Comparison of ENCODE assay signal across 17 cellular contexts in genomic region chr6:144878577-144878976, GRCh38.
DNase-seq lines count a peak whose midpoint lies in the region; ATAC-seq and TF ChIP-seq lines count a peak whose summit lies in the region.
"Had no signal": no experiment of that assay in that cellular context is flagged by ENCODE, and none has a peak within 500 bp of the region (broad histone marks: within the 10 kb centered on the region; RNA-seq: fewer than 3 reads in every experiment).

No MANE protein-coding gene starts in this region.

- TF ChIP-seq CTCF in BE2C (IDR thresholded peaks at IDR 0.05; ENCODE audit: low read depth, low read length) (no peak), HEK293 (tag by site-specific recombination; IDR thresholded peaks at IDR 0.05) (no peak), SK-N-SH (IDR thresholded peaks at IDR 0.05) (no peak), testis (IDR thresholded peaks at IDR 0.05) (no peak)
- no peak for TF ChIP-seq CTCF in CD8-positive, alpha-beta T cell (IDR thresholded peaks at IDR 0.05)

- TF ChIP-seq EP300 in SK-N-SH (IDR thresholded peaks at IDR 0.05; ENCODE audit: borderline replicate concordance in 1 of 2, low read depth in 1 of 2, low read length in 1 of 2) = peak in 1 of 2 experiments; percentile 91; a peak in 2 of 4 replicates

- H3K4me3 ChIP-seq in BE2C (ENCODE audit: low read depth, low read length) (peak overlapping the region; percentile 23), HEK293 (ENCODE audit: low read depth, low read length) (no peak overlapping the region), SK-N-SH (ENCODE audit: low read depth in 2 of 2, low read length in 1 of 2) (no peak overlapping the region), testis (no peak overlapping the region)
- no peak overlapping the region for H3K4me3 ChIP-seq in CD8-positive, alpha-beta T cell (ENCODE audit: low read depth, low read length)

- no peak overlapping the region for H3K4me2 ChIP-seq in SK-N-SH

- H3K4me3 Mint-ChIP-seq in CD8-positive, alpha-beta T cell = no peak overlapping the region
- H3K4me3 Mint-ChIP-seq: CD4-positive, CD25-positive, alpha-beta regulatory T cell had no signal

- no peak overlapping the region for H3K9ac ChIP-seq in SK-N-SH

- H3K9me3 Mint-ChIP-seq in CD8-positive, alpha-beta T cell = no peaks in the 10 kb centered on the region

- H3K36me3 Mint-ChIP-seq in CD8-positive, alpha-beta T cell = no peaks in the 10 kb centered on the region
- H3K36me3 Mint-ChIP-seq: CD4-positive, CD25-positive, alpha-beta regulatory T cell had no signal

- no peaks in the 10 kb centered on the region for H3F3A ChIP-seq in SK-N-SH (replicated peaks; ENCODE audit: insufficient read depth)

- CTCF ChIA-PET in HEK293 (lab: Yijun Ruan, JAX) (no interaction called here), SK-N-SH (lab: Yijun Ruan, JAX) (interaction anchor here (0.6 to 1.5 kb wide), 4 partner anchors 54 to 295 kb away, joined by 3 to 4 read pairs (median 3); no protein-coding TSS in a partner anchor)
- CTCF ChIA-PET in CD8-positive, alpha-beta T cell (lab: Charles Lee) = interaction anchor here (0.9 kb wide), 1 partner anchor 8 kb away, joined by 3 read pairs; no protein-coding TSS in a partner anchor

- H3K36me3 ChIP-seq in BE2C (no peaks in the 10 kb centered on the region), HEK293 (ENCODE audit: control insufficient read depth in 2 of 2, insufficient read depth in 1 of 2, low read length in 2 of 2) (no peaks in the 10 kb centered on the region), SK-N-SH (replicated peaks in 1 of 2; ENCODE audit: control insufficient read depth in 1 of 2, insufficient read depth in 2 of 2, low read length in 1 of 2) (no peaks in the 10 kb centered on the region), testis (ENCODE audit: low read depth, missing control alignments) (no peaks in the 10 kb centered on the region)
- no peaks in the 10 kb centered on the region for H3K36me3 ChIP-seq in CD8-positive, alpha-beta T cell (ENCODE audit: insufficient read depth, low read length)

- peaks cover 24% of the 10 kb centered on the region for H3K27me3 Mint-ChIP-seq in CD8-positive, alpha-beta T cell (ENCODE audit: low read depth)

- H3K4me1 Mint-ChIP-seq in CD8-positive, alpha-beta T cell (ENCODE audit: low read depth) = no peaks in the 10 kb centered on the region
- H3K4me1 Mint-ChIP-seq: CD4-positive, CD25-positive, alpha-beta regulatory T cell had no signal

- no peak for TF ChIP-seq POLR2A in testis (IDR thresholded peaks at IDR 0.05)

- H3K9me3 ChIP-seq in BE2C (no peaks in the 10 kb centered on the region), HEK293 (ENCODE audit: control insufficient read depth, insufficient read depth, low read depth, low read length) (no peaks in the 10 kb centered on the region), SK-N-SH (no peaks in the 10 kb centered on the region), testis (no peaks in the 10 kb centered on the region)
- no peaks in the 10 kb centered on the region for H3K9me3 ChIP-seq in CD8-positive, alpha-beta T cell (ENCODE audit: low read length)

- no peak for ATAC-seq in CD8-positive, alpha-beta T cell
- ATAC-seq: HepG2, Right ventricle myocardium inferior had no signal

- H2AFZ ChIP-seq in SK-N-SH (ENCODE audit: low read depth) = no peak overlapping the region

- no peak overlapping the region for H3K27ac Mint-ChIP-seq in CD8-positive, alpha-beta T cell
- H3K27ac Mint-ChIP-seq: CD4-positive, CD25-positive, alpha-beta regulatory T cell had no signal

- no peak overlapping the region for H3K27ac ChIP-seq in HEK293 (ENCODE audit: extremely low read depth, low read depth, low read length)
- H3K27ac ChIP-seq in SK-N-SH (ENCODE audit: low read depth in 2 of 2, low read length in 1 of 2) = peak overlapping the region in 1 of 2 experiments; percentile 87; a peak in 2 of 4 replicates
- H3K27ac ChIP-seq in testis = no peak overlapping the region
- no peak overlapping the region for H3K27ac ChIP-seq in CD8-positive, alpha-beta T cell (ENCODE audit: low read depth, low read length)

- peak; percentile 92 for DNase-seq in BE2C
- peak; percentile 80 for DNase-seq in NCI-H2227 (lab: John Stamatoyannopoulos, UW; ENCODE audit: unreplicated experiment)
- peak; percentile 38 for DNase-seq in SK-N-SH
- no peak for DNase-seq in testis
- no peak for DNase-seq in CD8-positive, alpha-beta T cell
- DNase-seq in NK-92 (lab: John Stamatoyannopoulos, UW; ENCODE audit: unreplicated experiment) = no peak
- no peak for DNase-seq in activated gamma-delta T cell treated with Interleukin-2 at 50 U/mL for 16 hours
- DNase-seq: AML-193; CD4-positive, CD25-positive, alpha-beta regulatory T cell; DMS79 treated with DMSO at 0.1 percent for 48 hours; GDM1; MM.1S; NCI-H146; NCI-H510A treated with DMSO at 0.1 percent for 48 hours had no signal

- no peaks in the 10 kb centered on the region for H4K20me1 ChIP-seq in SK-N-SH (ENCODE audit: insufficient read depth)

- H3K4me1 ChIP-seq in BE2C = peaks cover 27% of the 10 kb centered on the region
- H3K4me1 ChIP-seq in HEK293 (ENCODE audit: control insufficient read depth, insufficient read depth, low read length) = 0 out of 2 replicates have a peak, but pooled peaks cover 5% of the 10 kb centered on the region
- peaks cover 0 to 15% of the 10 kb centered on the region in 2 experiments; a peak in 2 of 4 replicates for H3K4me1 ChIP-seq in SK-N-SH (ENCODE audit: control insufficient read depth in 1 of 2, insufficient read depth in 2 of 2, low read depth in 1 of 2, low read length in 1 of 2)
- no peaks in the 10 kb centered on the region for H3K4me1 ChIP-seq in testis
- no peaks in the 10 kb centered on the region for H3K4me1 ChIP-seq in CD8-positive, alpha-beta T cell (ENCODE audit: insufficient read depth, low read length)

- no peaks in the 10 kb centered on the region for H3K79me2 ChIP-seq in SK-N-SH (ENCODE audit: insufficient read depth)

- intact Hi-C loops in testis (cut with DNase I; ENCODE audit: low total_unique reads) = no loop called here
- intact Hi-C loops in CD8-positive, alpha-beta T cell (cut with DNase I, micrococcal nuclease) = no loop called here

- TF ChIP-seq RAD21 in SK-N-SH (IDR thresholded peaks at IDR 0.05; ENCODE audit: low read length) = no peak; the same call in 1 of the 2 replicates

- H3K9me2 ChIP-seq in SK-N-SH = no peaks in the 10 kb centered on the region

- H3K27me3 ChIP-seq in BE2C (no peaks in the 10 kb centered on the region), SK-N-SH (ENCODE audit: insufficient read depth) (no peaks in the 10 kb centered on the region), testis (no peaks in the 10 kb centered on the region)
- no peaks in the 10 kb centered on the region for H3K27me3 ChIP-seq in CD8-positive, alpha-beta T cell (ENCODE audit: insufficient read depth, low read length)

- POLR2A ChIA-PET in HEK293 (lab: Yijun Ruan, JAX) (no interaction called here), SK-N-SH (lab: Yijun Ruan, JAX) (no interaction called here)
- POLR2A ChIA-PET in CD8-positive, alpha-beta T cell (lab: Charles Lee) = interaction anchor here (0.7 kb wide), 1 partner anchor 278 kb away, joined by 3 read pairs; no protein-coding TSS in a partner anchor

- WGBS in SK-N-SH (ENCODE audit: low lambda C conversion rate) = 14% methylated on average over 5 of the region's 5 CpGs
- WGBS in testis, 2 donors = 56 to 83% methylated on average over 5 of the region's 5 CpGs

TF ChIP-seq in HEK293, 187 proteins besides CTCF, POLR2A, EP300 and RAD21:
- peak; percentile 73 for TF ChIP-seq SCRT1 (tag by site-specific recombination; IDR thresholded peaks at IDR 0.05; ENCODE audit: borderline replicate concordance)
- peak; percentile 73 for TF ChIP-seq SCRT2 (tag by site-specific recombination; IDR thresholded peaks at IDR 0.05)
- peak; percentile 53; the same call in 1 of the 2 replicates for TF ChIP-seq ZBTB20 (tag by site-specific recombination; IDR thresholded peaks at IDR 0.05)
- TF ChIP-seq ZNF580 (tag by site-specific recombination; IDR thresholded peaks at IDR 0.05) = 0 out of 2 replicates have a peak, but pooled peaks have one; percentile 9
- no peak for TF ChIP-seq ZNF341 (tag by site-specific recombination; IDR thresholded peaks at IDR 0.05; ENCODE audit: low read depth)
TF ChIP-seq in HEK293: peak in this region for 4.

TF ChIP-seq in SK-N-SH, 30 proteins besides CTCF, POLR2A, EP300 and RAD21:
- TF ChIP-seq ZBTB33 (IDR thresholded peaks at IDR 0.05; ENCODE audit: borderline replicate concordance, low read depth) (no peak), NFIC (IDR thresholded peaks at IDR 0.05; ENCODE audit: borderline replicate concordance) (no peak), FOXJ3 (CRISPR knock-in tag; IDR thresholded peaks at IDR 0.05) (peak; percentile 84), POLR2AphosphoS5 (IDR thresholded peaks at IDR 0.05; ENCODE audit: low read depth, low read length) (no peak), YY1 (IDR thresholded peaks at IDR 0.05; ENCODE audit: low read depth) (no peak), TCF12 (IDR thresholded peaks at IDR 0.05) (peak; percentile 20; the same call in 1 of the 2 replicates), GATA2 (CRISPR knock-in tag; IDR thresholded peaks at IDR 0.05) (peak; percentile 88), CHD2 (IDR thresholded peaks at IDR 0.05; ENCODE audit: low read length, partially characterized antibody) (peak; percentile 58), RCOR1 (IDR thresholded peaks at IDR 0.05; ENCODE audit: low read length) (peak; percentile 83)

Comparison
In these comparisons a context has a peak if more than half of its experiments do, and no peak if none do; other contexts are left out.
1. DNase-seq: peak in BE2C (single experiment), NCI-H2227 (single experiment) and SK-N-SH (single experiment); none in testis (single experiment), CD8-positive, alpha-beta T cell (0 of 7), NK-92 (single experiment) and activated gamma-delta T cell treated with Interleukin-2 at 50 U/mL for 16 hours (single experiment).